In genomic region chr1:43554444-43554992, GRCh38 we compare ENCODE assay signal across 8 cellular contexts. TPM values are rescaled to one million over a fixed set of nuclear protein-coding genes. Genes with fewer than 3 reads are reported as not detected.
DNase-seq lines count a peak whose midpoint lies in the region; ATAC-seq, FAIRE-seq and TF ChIP-seq lines count a peak whose summit lies in the region.

No MANE protein-coding gene starts in this region.

- H3K27me3 Mint-ChIP-seq in Caco-2 (ENCODE audit: insufficient read depth, unreplicated experiment) = no peaks in the 10 kb centered on the region
- peaks cover 3% of the 10 kb centered on the region for H3K27me3 Mint-ChIP-seq in HFFc6 (ENCODE audit: insufficient read depth)

- no peak overlapping the region for H3K27ac ChIP-seq in small intestine (ENCODE audit: low read depth in 1 of 2, low read length in 1 of 2)

- intact Hi-C loops in Caco-2 (cut with micrococcal nuclease; ENCODE audit: unreplicated experiment) = no loop called here

- H3K36me3 Mint-ChIP-seq in Caco-2 (ENCODE audit: insufficient read depth, unreplicated experiment) (peaks cover 42% of the 10 kb centered on the region), HFFc6 (ENCODE audit: low read depth) (0 out of 2 replicates have a peak, but pooled peaks cover 7% of the 10 kb centered on the region)

- CTCF ChIA-PET in Caco-2 (lab: Charles Lee) = interaction anchor here (0.7 to 1.3 kb wide), 4 partner anchors 9 to 269 kb away, joined by 3 to 8 read pairs (median 4); partner anchors contain the start of genes C1orf210, KDM4A and PTPRF

- TF ChIP-seq CTCF in Caco-2 (IDR thresholded peaks at IDR 0.05; ENCODE audit: insufficient read depth in 1 of 2, low read depth in 1 of 2, low read length in 1 of 2, severe bottlenecking in 1 of 2, unreplicated experiment in 1 of 2) (peak; percentile 30 to 53), HFFc6 (IDR thresholded peaks at IDR 0.05) (peak; percentile 71)

- H3K36me3 ChIP-seq in Caco-2 (ENCODE audit: control insufficient read depth, insufficient read depth, low read length) (peaks cover 6% of the 10 kb centered on the region), small intestine (ENCODE audit: control insufficient read depth in 2 of 2, insufficient read depth in 2 of 2, low read length in 2 of 2) (peaks cover 0 to 11% of the 10 kb centered on the region in 2 donors)

- POLR2A ChIA-PET in Caco-2 (lab: Charles Lee) = interaction anchor here (1.0 to 1.3 kb wide), 2 partner anchors 9 to 24 kb away, joined by 3 to 6 read pairs; partner anchors contain the start of gene PTPRF

- H3K9me3 ChIP-seq in Caco-2 (no peaks in the 10 kb centered on the region), small intestine (ENCODE audit: control insufficient read depth, low read depth) (no peaks in the 10 kb centered on the region)

- H3K9me3 Mint-ChIP-seq in Caco-2 (ENCODE audit: unreplicated experiment) (no peaks in the 10 kb centered on the region), HFFc6 (no peaks in the 10 kb centered on the region)

- H3K27me3 ChIP-seq in Caco-2 (replicated peaks; ENCODE audit: control insufficient read depth, insufficient read depth, low read length) (no peaks in the 10 kb centered on the region), small intestine (ENCODE audit: control insufficient read depth in 2 of 2, insufficient read depth in 2 of 2, low read length in 2 of 2) (no peaks in the 10 kb centered on the region)

- H3K4me3 Mint-ChIP-seq in Caco-2 (ENCODE audit: unreplicated experiment) (no peak overlapping the region), HFFc6 (no peak overlapping the region)

- no peak for ATAC-seq in GM19351 (IDR thresholded peaks at IDR 0.05; ENCODE audit: unreplicated experiment)

- H3K27ac Mint-ChIP-seq in Caco-2 (ENCODE audit: unreplicated experiment) = no peak overlapping the region
- no peak overlapping the region for H3K27ac Mint-ChIP-seq in HFFc6

- H3K4me3 ChIP-seq in Caco-2 (ENCODE audit: low read depth, low read length) (no peak overlapping the region), small intestine (ENCODE audit: low read depth in 1 of 2, low read length in 2 of 2) (no peak overlapping the region)

- BruUV-seq in Caco-2 (replicated peaks; lab: Mats Ljungman, UMichigan) = no TSS peak

- WGBS in small intestine, 3 donors = 61 to 67% (median 65%) methylated on average over 6 of the region's 6 CpGs

- H3K4me1 ChIP-seq in Caco-2 (peaks cover 17% of the 10 kb centered on the region), small intestine (ENCODE audit: control insufficient read depth in 2 of 2, insufficient read depth in 1 of 2, low read depth in 1 of 2, low read length in 1 of 2) (peaks cover 2 to 3% of the 10 kb centered on the region in 2 donors)

- H3K4me1 Mint-ChIP-seq in Caco-2 (ENCODE audit: low read depth, unreplicated experiment) (peaks cover 23% of the 10 kb centered on the region), HFFc6 (ENCODE audit: low read depth) (peaks cover 14% of the 10 kb centered on the region)

- FAIRE-seq in small intestine (lab: Jason Lieb, UNC) = no peak

- DNase-seq in Caco-2 (peak in 1 of 2 experiments; percentile 34), HFFc6 (peak; percentile 45), SKM-1 (lab: John Stamatoyannopoulos, UW; ENCODE audit: unreplicated experiment) (peak; percentile 29), epidermal melanocyte (ENCODE audit: insufficient read length, low spot score) (peak; percentile 72), small intestine (peak; percentile 42), NCI-H146 (lab: John Stamatoyannopoulos, UW) (no peak)
- no peak for DNase-seq in activated CD4-positive, CD25-positive, alpha-beta regulatory T cell treated with anti-CD3 and anti-CD28 coated beads, Interleukin-2, amount 50 U/mL, for 72 hours

RNA-seq across cellular contexts. Expression of gene PTPRF, which starts 23.8 kb away (rescaled TPM):
- 158 TPM in 2 replicates for total RNA-seq in Caco-2 (2022)
- 100 to 1,000 TPM in 4 of 6 experiments, 10 to 100 TPM in 2; 94.3 to 119 (median 109) TPM for total RNA-seq in HFFc6 (2021; fragmentation: NEBNext Ultra II Directional; extraction: Animal tissue kit (Norgen Biotek cat#: 25700))
- 10 to 100 TPM; 77.0 to 87.4 (median 78.9) TPM for polyA plus RNA-seq in small intestine

Comparison
In these comparisons a context has a peak if more than half of its experiments do, and no peak if none do; other contexts are left out.
1. DNase-seq: peak in HFFc6 (single experiment), SKM-1 (single experiment), epidermal melanocyte (single experiment) and small intestine (single experiment); none in NCI-H146 (single experiment) and activated CD4-positive, CD25-positive, alpha-beta regulatory T cell treated with anti-CD3 and anti-CD28 coated beads, Interleukin-2, amount 50 U/mL, for 72 hours (single experiment).